In the genomic region with DNA sequence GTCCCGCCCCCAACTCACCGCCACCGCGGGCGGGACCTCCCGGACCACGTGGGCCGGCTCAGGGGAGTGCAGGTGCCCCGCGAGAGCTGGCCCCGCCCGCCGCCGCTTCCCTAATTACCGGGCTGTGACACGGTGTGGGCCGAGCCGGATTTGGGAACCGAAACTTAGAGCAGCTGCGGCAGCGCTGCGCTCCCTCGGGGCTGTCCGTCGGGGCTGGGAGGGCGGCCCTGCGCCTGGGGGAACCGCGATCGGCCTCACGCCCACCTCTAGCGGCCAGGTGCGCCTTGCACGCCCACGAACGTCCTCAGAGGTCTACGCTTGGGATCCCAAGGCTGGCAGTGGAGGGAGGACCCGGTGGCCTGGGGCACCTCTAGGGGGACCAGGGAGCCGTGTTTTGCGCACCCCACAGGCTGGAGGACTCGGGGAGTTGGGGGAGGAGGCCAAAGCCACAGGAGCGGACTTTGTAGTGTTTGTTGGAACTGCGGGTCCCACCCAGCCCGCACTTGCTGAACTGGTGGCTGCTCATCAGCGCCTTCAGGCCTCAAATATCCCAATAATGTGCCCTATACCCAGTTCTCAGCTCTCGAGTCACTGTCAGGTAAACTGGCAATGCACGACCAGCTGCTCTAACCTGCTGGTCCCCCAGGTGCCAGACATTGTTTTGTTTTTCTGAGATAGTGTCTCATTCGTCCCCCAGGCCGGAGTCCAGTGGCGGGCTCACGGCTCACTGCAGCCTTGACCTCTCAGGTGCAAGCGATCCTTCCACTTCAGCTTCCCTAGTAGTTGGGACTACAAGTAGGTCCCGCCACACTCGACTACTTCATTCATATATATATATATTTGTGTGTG, we compare ENCODE assay signal across 8 cellular contexts. TPM values are rescaled to one million over a fixed set of nuclear protein-coding genes. Genes with fewer than 3 reads are reported as not detected.
DNase-seq lines count a peak whose midpoint lies in the region; ATAC-seq and TF ChIP-seq lines count a peak whose summit lies in the region.

No MANE protein-coding gene starts in this region.

- H3K4me1 ChIP-seq in adrenal gland (replicated peaks in 1 of 2), result peaks cover 73 to 82% of the 10 kb centered on the region in 2 donors
- H3K4me1 ChIP-seq in iPS-18a (ENCODE audit: control insufficient read depth, low read depth, low read length), result peaks cover 32% of the 10 kb centered on the region
- peaks cover 74 to 96% (median 92%) of the 10 kb centered on the region in 6 donors for H3K4me1 ChIP-seq in spleen

- intact Hi-C loops in adrenal gland (cut with DNase I), result no loop called here
- intact Hi-C loops in spleen (cut with DNase I; ENCODE audit: low total_unique reads), result no loop called here

- peak overlapping the region; percentile 97 for H3K4me2 ChIP-seq in SU-DHL-6 (ENCODE audit: low read depth, low read length, poor library complexity, severe bottlenecking)

- H2AFZ ChIP-seq in SU-DHL-6 (ENCODE audit: low read depth, low read length, severe bottlenecking), result no peak overlapping the region

- peaks cover 41% of the 10 kb centered on the region for H3K79me2 ChIP-seq in SU-DHL-6 (ENCODE audit: insufficient read depth, low read length)

- peak overlapping the region; percentile 51 for H3K4me3 ChIP-seq in SU-DHL-6 (ENCODE audit: insufficient read depth, low read length, poor library complexity, severe bottlenecking)
- H3K4me3 ChIP-seq in adrenal gland, result peak overlapping the region in 2 of 4 donors; percentile 30 to 76
- peak overlapping the region; percentile 63 for H3K4me3 ChIP-seq in iPS-18a (ENCODE audit: low read length)
- H3K4me3 ChIP-seq in spleen, result peak overlapping the region; percentile 64 to 97 (median 88)

- no peak for TF ChIP-seq EP300 in Ishikawa (IDR thresholded peaks at IDR 0.05; ENCODE audit: borderline replicate concordance)

- TF ChIP-seq POLR2A in adrenal gland (IDR thresholded peaks at IDR 0.05) (peak in 1 of 2 donors; percentile 51), spleen (IDR thresholded peaks at IDR 0.05) (peak in 1 of 3 donors; percentile 34)

- H3K9me3 ChIP-seq in SU-DHL-6 (ENCODE audit: insufficient read depth, low read length) (no peaks in the 10 kb centered on the region), adrenal gland (replicated peaks in 1 of 3) (no peaks in the 10 kb centered on the region), iPS-18a (ENCODE audit: control insufficient read depth, low read depth, low read length) (no peaks in the 10 kb centered on the region), spleen (no peaks in the 10 kb centered on the region)

- DNase-seq in ELF-1 (ENCODE audit: low read depth, low spot score) (peak; percentile 89), adrenal gland (peak; percentile 72 to 87 (median 82)), spleen (peak; percentile 99), DMS114 treated with DMSO at 0.1 percent for 48 hours (lab: John Stamatoyannopoulos, UW; ENCODE audit: unreplicated experiment) (no peak)

- TF ChIP-seq CTCF in SU-DHL-6 (IDR thresholded peaks at IDR 0.05; ENCODE audit: insufficient read depth, low read length, poor library complexity, severe bottlenecking) (peak; percentile 62), adrenal gland (IDR thresholded peaks at IDR 0.05) (peak in 2 of 6 experiments; percentile 20 to 35), spleen (IDR thresholded peaks at IDR 0.05 in 8 of 11, conservative IDR thresholded peaks at IDR 0.05 in 3 of 11) (peak; percentile 15 to 71 (median 56))

- H3F3A ChIP-seq in SU-DHL-6 (ENCODE audit: insufficient read depth), result peaks cover 66% of the 10 kb centered on the region

- H3K27me3 ChIP-seq in SU-DHL-6 (ENCODE audit: low read length) (no peaks in the 10 kb centered on the region), adrenal gland (no peaks in the 10 kb centered on the region), iPS-18a (ENCODE audit: control insufficient read depth, insufficient read depth, low read length) (no peaks in the 10 kb centered on the region), spleen (replicated peaks in 1 of 7) (no peaks in the 10 kb centered on the region)

- 0 out of 2 replicates have a peak, but pooled peaks cover 3% of the 10 kb centered on the region for H3K36me3 ChIP-seq in SU-DHL-6 (ENCODE audit: low read length)
- no peaks in the 10 kb centered on the region for H3K36me3 ChIP-seq in adrenal gland (replicated peaks in 1 of 2)
- H3K36me3 ChIP-seq in iPS-18a (ENCODE audit: control insufficient read depth, low read depth, low read length), result no peaks in the 10 kb centered on the region
- peaks cover 0 to 12% (median 0%) of the 10 kb centered on the region in 6 donors for H3K36me3 ChIP-seq in spleen

- H3K9me2 ChIP-seq in SU-DHL-6 (replicated peaks; ENCODE audit: insufficient read depth, low read length), result no peaks in the 10 kb centered on the region

- peak overlapping the region; percentile 100 for H3K27ac ChIP-seq in SU-DHL-6 (ENCODE audit: low read depth, low read length)
- peak overlapping the region; percentile 63 to 98 (median 95) for H3K27ac ChIP-seq in adrenal gland
- H3K27ac ChIP-seq in iPS-18a (ENCODE audit: low read length), result peak overlapping the region; percentile 81
- peak overlapping the region; percentile 90 to 99 (median 95) for H3K27ac ChIP-seq in spleen

- peaks cover 9% of the 10 kb centered on the region; the same call in 1 of the 2 replicates for H4K20me1 ChIP-seq in SU-DHL-6 (ENCODE audit: low read depth, low read length)

- WGBS in adrenal gland, 4 donors, result 15 to 45% (median 24%) methylated on average over 16 to 54 of the region's 54 CpGs
- WGBS in spleen, 5 donors, result 9 to 31% (median 10%) methylated on average over 17 to 54 of the region's 54 CpGs

- no peak; the same call in 1 of the 2 replicates for TF ChIP-seq RAD21 in Ishikawa (IDR thresholded peaks at IDR 0.05; ENCODE audit: low read depth)

- ATAC-seq in GM21528 (IDR thresholded peaks at IDR 0.05; ENCODE audit: low FRiP score, unreplicated experiment), result peak; percentile 68

- peak overlapping the region; percentile 95 for H3K9ac ChIP-seq in SU-DHL-6 (ENCODE audit: low read length)
- peak overlapping the region; percentile 51 for H3K9ac ChIP-seq in iPS-18a (ENCODE audit: low read length)

TF ChIP-seq in Ishikawa, 13 proteins besides CTCF, POLR2A, EP300 and RAD21:
- TF ChIP-seq, protein P1, sequence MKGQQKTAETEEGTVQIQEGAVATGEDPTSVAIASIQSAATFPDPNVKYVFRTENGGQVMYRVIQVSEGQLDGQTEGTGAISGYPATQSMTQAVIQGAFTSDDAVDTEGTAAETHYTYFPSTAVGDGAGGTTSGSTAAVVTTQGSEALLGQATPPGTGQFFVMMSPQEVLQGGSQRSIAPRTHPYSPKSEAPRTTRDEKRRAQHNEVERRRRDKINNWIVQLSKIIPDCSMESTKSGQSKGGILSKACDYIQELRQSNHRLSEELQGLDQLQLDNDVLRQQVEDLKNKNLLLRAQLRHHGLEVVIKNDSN (IDR thresholded peaks at IDR 0.05), result peak; percentile 91
- TF ChIP-seq YY1 (IDR thresholded peaks at IDR 0.05; ENCODE audit: low read depth) (no peak; the same call in 1 of the 2 replicates), FOXM1 (IDR thresholded peaks at IDR 0.05; ENCODE audit: borderline replicate concordance, low read depth) (no peak), TAF1 (IDR thresholded peaks at IDR 0.05; ENCODE audit: low read depth) (no peak), TCF12 (IDR thresholded peaks at IDR 0.05; ENCODE audit: low read depth) (peak; percentile 47; the same call in 1 of the 2 replicates), ZBTB7A (IDR thresholded peaks at IDR 0.05; ENCODE audit: low read depth) (peak; percentile 24), CEBPB (IDR thresholded peaks at IDR 0.05) (no peak), EGR1 (IDR thresholded peaks at IDR 0.05) (peak; percentile 22; the same call in 1 of the 2 replicates), TEAD4 (IDR thresholded peaks at IDR 0.05) (no peak), CREB1 (IDR thresholded peaks at IDR 0.05; ENCODE audit: low read depth) (no peak), NFIC (IDR thresholded peaks at IDR 0.05) (no peak; the same call in 1 of the 2 replicates)
- TF ChIP-seq, protein P2, sequence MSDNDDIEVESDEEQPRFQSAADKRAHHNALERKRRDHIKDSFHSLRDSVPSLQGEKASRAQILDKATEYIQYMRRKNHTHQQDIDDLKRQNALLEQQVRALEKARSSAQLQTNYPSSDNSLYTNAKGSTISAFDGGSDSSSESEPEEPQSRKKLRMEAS (IDR thresholded peaks at IDR 0.05), result peak; percentile 85
- TF ChIP-seq, protein P3, sequence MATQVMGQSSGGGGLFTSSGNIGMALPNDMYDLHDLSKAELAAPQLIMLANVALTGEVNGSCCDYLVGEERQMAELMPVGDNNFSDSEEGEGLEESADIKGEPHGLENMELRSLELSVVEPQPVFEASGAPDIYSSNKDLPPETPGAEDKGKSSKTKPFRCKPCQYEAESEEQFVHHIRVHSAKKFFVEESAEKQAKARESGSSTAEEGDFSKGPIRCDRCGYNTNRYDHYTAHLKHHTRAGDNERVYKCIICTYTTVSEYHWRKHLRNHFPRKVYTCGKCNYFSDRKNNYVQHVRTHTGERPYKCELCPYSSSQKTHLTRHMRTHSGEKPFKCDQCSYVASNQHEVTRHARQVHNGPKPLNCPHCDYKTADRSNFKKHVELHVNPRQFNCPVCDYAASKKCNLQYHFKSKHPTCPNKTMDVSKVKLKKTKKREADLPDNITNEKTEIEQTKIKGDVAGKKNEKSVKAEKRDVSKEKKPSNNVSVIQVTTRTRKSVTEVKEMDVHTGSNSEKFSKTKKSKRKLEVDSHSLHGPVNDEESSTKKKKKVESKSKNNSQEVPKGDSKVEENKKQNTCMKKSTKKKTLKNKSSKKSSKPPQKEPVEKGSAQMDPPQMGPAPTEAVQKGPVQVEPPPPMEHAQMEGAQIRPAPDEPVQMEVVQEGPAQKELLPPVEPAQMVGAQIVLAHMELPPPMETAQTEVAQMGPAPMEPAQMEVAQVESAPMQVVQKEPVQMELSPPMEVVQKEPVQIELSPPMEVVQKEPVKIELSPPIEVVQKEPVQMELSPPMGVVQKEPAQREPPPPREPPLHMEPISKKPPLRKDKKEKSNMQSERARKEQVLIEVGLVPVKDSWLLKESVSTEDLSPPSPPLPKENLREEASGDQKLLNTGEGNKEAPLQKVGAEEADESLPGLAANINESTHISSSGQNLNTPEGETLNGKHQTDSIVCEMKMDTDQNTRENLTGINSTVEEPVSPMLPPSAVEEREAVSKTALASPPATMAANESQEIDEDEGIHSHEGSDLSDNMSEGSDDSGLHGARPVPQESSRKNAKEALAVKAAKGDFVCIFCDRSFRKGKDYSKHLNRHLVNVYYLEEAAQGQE (IDR thresholded peaks at IDR 0.05; ENCODE audit: low read depth), result no peak
TF ChIP-seq in Ishikawa: peak in this region for 5.

RNA-seq across cellular contexts. Expression of a gene that starts 0.8 kb away (rescaled TPM):
- total RNA-seq in adrenal gland (100 to 1,000 TPM; 131 to 195 (median 173) TPM), spleen (100 to 1,000 TPM; 155 to 271 (median 207) TPM)
- polyA plus RNA-seq in adrenal gland (100 to 1,000 TPM in 2 of 3 donors, 10 to 100 TPM in 1; 73.0 to 150 (median 102) TPM), spleen (100 to 1,000 TPM in 1 of 3 donors, 10 to 100 TPM in 2; 62.6 to 155 (median 83.8) TPM)

RNA-seq across cellular contexts. Expression of a gene that starts 54.9 kb away (rescaled TPM):
- 10 to 100 TPM in 6 of 8 donors, 1 to 10 TPM in 2; 2.1 to 44.2 (median 25.7) TPM for total RNA-seq in adrenal gland
- 100 to 1,000 TPM in 1 of 3 donors, 10 to 100 TPM in 2; 15.8 to 302 (median 95.8) TPM for polyA plus RNA-seq in adrenal gland
- total RNA-seq in spleen, result 100 to 1,000 TPM in 1 of 7 donors, 10 to 100 TPM in 6; 54.2 to 101 (median 77.1) TPM
- polyA plus RNA-seq in spleen, result 100 to 1,000 TPM in 1 of 3 donors, 10 to 100 TPM in 2; 29.3 to 123 (median 70.1) TPM
